Comparison of ENCODE assay signal across 8 cellular contexts in genomic region chr6:85464260-85464644, GRCh38. TPM values are rescaled to one million over a fixed set of nuclear protein-coding genes. Genes with fewer than 3 reads are reported as not detected.
DNase-seq lines count a peak whose midpoint lies in the region; ATAC-seq and TF ChIP-seq lines count a peak whose summit lies in the region.

No MANE protein-coding gene starts in this region.

- no peak overlapping the region for H3K9ac ChIP-seq in colonic mucosa (ENCODE audit: low read depth in 2 of 2, low read length in 2 of 2)

- H3K4me3 ChIP-seq in AG09309 (ENCODE audit: control insufficient read depth, low read depth, low read length) = no peak overlapping the region
- no peak overlapping the region for H3K4me3 ChIP-seq in MG63
- H3K4me3 ChIP-seq in colonic mucosa = no peak overlapping the region

- H3K4me1 Mint-ChIP-seq in memory B cell (peaks cover 40% of the 10 kb centered on the region), nephron progenitor cell (no peaks in the 10 kb centered on the region)

- H3K4me1 ChIP-seq in colonic mucosa = no peaks in the 10 kb centered on the region

- ATAC-seq in memory B cell (ENCODE audit: low read depth) (no peak), GM19328 (IDR thresholded peaks at IDR 0.05; ENCODE audit: unreplicated experiment) (no peak), GM21526 (IDR thresholded peaks at IDR 0.05; ENCODE audit: low FRiP score, unreplicated experiment) (no peak)

- H3K36me3 Mint-ChIP-seq in memory B cell = peaks cover 8% of the 10 kb centered on the region
- no peaks in the 10 kb centered on the region for H3K36me3 Mint-ChIP-seq in nephron progenitor cell (ENCODE audit: low read depth)

- H3K27me3 ChIP-seq in MG63 = no peaks in the 10 kb centered on the region
- H3K27me3 ChIP-seq in colonic mucosa = no peaks in the 10 kb centered on the region

- H3K4me3 Mint-ChIP-seq in memory B cell (no peak overlapping the region), nephron progenitor cell (no peak overlapping the region)

- H3K27ac ChIP-seq in colonic mucosa = no peak overlapping the region

- no peaks in the 10 kb centered on the region for H3K27me3 Mint-ChIP-seq in memory B cell
- peaks cover 10% of the 10 kb centered on the region for H3K27me3 Mint-ChIP-seq in nephron progenitor cell (ENCODE audit: low read depth, poor library complexity)

- H3K9me3 ChIP-seq in MG63 (no peaks in the 10 kb centered on the region), colonic mucosa (no peaks in the 10 kb centered on the region)

- intact Hi-C loops in colonic mucosa (cut with DNase I) = no loop called here

- peaks cover 10% of the 10 kb centered on the region for H3K36me3 ChIP-seq in MG63
- H3K36me3 ChIP-seq in colonic mucosa = no peaks in the 10 kb centered on the region

- H3K9me3 Mint-ChIP-seq in memory B cell = no peaks in the 10 kb centered on the region
- no peaks in the 10 kb centered on the region for H3K9me3 Mint-ChIP-seq in nephron progenitor cell

- TF ChIP-seq CTCF in AG09309 (IDR thresholded peaks at IDR 0.05; ENCODE audit: control insufficient read depth, insufficient read depth, low read depth, low read length, missing control alignments) (no peak), colonic mucosa (IDR thresholded peaks at IDR 0.05) (no peak), nephron progenitor cell (IDR thresholded peaks at IDR 0.05) (no peak)

- DNase-seq in AG09309 (ENCODE audit: low read depth) (peak; percentile 94), MG63 (peak; percentile 90), memory B cell (ENCODE audit: low spot score in 2 of 2) (no peak), colonic mucosa (no peak), nephron progenitor cell (no peak)
- peak; percentile 13 for DNase-seq in activated naive CD8-positive, alpha-beta T cell treated with anti-CD3 and anti-CD28 coated beads, Interleukin-2, amount 50 U/mL, for 16 hours (ENCODE audit: low read depth, low spot score)

- H3K27ac Mint-ChIP-seq in memory B cell (peak overlapping the region; percentile 67), nephron progenitor cell (no peak overlapping the region)

RNA-seq across cellular contexts. Expression of gene NT5E, which starts 14.4 kb away (rescaled TPM):
- total RNA-seq in MG63 (2014; rRNA removed; shearing (Covaris generic); ENCODE audit: low replicate concordance) = 40.8 and 60.9 TPM in 2 replicates
- 10 to 100 TPM; 18.6 to 28.0 TPM for total RNA-seq in colonic mucosa

Comparison
In these comparisons a context has a peak if more than half of its experiments do, and no peak if none do; other contexts are left out.
1. DNase-seq: peak in AG09309 (single experiment), MG63 (single experiment) and activated naive CD8-positive, alpha-beta T cell treated with anti-CD3 and anti-CD28 coated beads, Interleukin-2, amount 50 U/mL, for 16 hours (single experiment); none in memory B cell (0 of 2), colonic mucosa (single experiment) and nephron progenitor cell (single experiment).